ENCODE assay signal across 1 cellular context in the genomic region with DNA sequence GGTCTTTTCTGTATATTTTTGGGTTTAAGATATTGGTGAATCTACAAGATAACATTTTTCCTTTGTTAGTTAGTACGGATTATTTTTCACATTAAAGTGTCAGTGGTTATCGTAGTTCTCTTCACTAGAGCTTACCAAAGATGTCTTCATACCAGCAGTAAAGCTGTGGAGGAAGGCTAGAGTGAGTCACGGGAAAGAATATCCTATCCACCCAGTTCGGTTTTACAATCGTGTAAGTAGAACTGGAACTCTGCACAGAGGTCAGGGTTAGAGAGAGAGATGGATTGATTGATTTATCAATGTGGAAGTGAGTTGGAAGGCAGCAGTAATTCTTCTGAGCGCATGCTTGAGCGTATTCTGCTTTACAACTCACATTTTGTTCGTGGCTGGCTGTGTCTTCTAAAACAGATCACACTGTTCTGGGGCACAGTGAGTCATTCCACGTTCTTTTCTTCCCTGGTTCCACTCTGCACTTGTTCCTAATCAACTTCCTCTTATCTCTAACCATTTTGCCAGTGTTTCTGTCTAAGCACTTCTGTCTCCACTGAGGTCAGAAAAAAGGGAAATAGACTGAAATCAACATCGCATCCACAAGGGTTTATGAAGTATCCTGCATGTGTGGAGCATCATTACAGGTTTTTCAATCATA.
TF ChIP-seq lines count a peak whose summit lies in the region.

No MANE protein-coding gene starts in this region.

TF ChIP-seq in GM23338, 12 proteins besides CTCF, POLR2A, EP300 and RAD21 (continued from another document):
- TF ChIP-seq, protein P1, sequence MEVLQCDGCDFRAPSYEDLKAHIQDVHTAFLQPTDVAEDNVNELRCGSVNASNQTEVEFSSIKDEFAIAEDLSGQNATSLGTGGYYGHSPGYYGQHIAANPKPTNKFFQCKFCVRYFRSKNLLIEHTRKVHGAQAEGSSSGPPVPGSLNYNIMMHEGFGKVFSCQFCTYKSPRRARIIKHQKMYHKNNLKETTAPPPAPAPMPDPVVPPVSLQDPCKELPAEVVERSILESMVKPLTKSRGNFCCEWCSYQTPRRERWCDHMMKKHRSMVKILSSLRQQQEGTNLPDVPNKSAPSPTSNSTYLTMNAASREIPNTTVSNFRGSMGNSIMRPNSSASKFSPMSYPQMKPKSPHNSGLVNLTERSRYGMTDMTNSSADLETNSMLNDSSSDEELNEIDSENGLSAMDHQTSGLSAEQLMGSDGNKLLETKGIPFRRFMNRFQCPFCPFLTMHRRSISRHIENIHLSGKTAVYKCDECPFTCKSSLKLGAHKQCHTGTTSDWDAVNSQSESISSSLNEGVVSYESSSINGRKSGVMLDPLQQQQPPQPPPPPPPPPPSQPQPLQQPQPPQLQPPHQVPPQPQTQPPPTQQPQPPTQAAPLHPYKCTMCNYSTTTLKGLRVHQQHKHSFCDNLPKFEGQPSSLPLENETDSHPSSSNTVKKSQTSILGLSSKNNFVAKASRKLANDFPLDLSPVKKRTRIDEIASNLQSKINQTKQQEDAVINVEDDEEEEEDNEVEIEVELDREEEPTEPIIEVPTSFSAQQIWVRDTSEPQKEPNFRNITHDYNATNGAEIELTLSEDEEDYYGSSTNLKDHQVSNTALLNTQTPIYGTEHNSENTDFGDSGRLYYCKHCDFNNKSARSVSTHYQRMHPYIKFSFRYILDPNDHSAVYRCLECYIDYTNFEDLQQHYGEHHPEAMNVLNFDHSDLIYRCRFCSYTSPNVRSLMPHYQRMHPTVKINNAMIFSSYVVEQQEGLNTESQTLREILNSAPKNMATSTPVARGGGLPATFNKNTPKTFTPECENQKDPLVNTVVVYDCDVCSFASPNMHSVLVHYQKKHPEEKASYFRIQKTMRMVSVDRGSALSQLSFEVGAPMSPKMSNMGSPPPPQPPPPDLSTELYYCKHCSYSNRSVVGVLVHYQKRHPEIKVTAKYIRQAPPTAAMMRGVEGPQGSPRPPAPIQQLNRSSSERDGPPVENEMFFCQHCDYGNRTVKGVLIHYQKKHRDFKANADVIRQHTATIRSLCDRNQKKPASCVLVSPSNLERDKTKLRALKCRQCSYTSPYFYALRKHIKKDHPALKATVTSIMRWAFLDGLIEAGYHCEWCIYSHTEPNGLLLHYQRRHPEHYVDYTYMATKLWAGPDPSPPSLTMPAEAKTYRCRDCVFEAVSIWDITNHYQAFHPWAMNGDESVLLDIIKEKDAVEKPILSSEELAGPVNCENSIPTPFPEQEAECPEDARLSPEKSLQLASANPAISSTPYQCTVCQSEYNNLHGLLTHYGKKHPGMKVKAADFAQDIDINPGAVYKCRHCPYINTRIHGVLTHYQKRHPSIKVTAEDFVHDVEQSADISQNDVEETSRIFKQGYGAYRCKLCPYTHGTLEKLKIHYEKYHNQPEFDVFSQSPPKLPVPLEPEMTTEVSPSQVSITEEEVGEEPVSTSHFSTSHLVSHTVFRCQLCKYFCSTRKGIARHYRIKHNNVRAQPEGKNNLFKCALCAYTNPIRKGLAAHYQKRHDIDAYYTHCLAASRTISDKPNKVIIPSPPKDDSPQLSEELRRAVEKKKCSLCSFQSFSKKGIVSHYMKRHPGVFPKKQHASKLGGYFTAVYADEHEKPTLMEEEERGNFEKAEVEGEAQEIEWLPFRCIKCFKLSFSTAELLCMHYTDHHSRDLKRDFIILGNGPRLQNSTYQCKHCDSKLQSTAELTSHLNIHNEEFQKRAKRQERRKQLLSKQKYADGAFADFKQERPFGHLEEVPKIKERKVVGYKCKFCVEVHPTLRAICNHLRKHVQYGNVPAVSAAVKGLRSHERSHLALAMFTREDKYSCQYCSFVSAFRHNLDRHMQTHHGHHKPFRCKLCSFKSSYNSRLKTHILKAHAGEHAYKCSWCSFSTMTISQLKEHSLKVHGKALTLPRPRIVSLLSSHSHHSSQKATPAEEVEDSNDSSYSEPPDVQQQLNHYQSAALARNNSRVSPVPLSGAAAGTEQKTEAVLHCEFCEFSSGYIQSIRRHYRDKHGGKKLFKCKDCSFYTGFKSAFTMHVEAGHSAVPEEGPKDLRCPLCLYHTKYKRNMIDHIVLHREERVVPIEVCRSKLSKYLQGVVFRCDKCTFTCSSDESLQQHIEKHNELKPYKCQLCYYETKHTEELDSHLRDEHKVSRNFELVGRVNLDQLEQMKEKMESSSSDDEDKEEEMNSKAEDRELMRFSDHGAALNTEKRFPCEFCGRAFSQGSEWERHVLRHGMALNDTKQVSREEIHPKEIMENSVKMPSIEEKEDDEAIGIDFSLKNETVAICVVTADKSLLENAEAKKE (CRISPR knock-in tag; IDR thresholded peaks at IDR 0.05): no peak
- TF ChIP-seq, protein P2, sequence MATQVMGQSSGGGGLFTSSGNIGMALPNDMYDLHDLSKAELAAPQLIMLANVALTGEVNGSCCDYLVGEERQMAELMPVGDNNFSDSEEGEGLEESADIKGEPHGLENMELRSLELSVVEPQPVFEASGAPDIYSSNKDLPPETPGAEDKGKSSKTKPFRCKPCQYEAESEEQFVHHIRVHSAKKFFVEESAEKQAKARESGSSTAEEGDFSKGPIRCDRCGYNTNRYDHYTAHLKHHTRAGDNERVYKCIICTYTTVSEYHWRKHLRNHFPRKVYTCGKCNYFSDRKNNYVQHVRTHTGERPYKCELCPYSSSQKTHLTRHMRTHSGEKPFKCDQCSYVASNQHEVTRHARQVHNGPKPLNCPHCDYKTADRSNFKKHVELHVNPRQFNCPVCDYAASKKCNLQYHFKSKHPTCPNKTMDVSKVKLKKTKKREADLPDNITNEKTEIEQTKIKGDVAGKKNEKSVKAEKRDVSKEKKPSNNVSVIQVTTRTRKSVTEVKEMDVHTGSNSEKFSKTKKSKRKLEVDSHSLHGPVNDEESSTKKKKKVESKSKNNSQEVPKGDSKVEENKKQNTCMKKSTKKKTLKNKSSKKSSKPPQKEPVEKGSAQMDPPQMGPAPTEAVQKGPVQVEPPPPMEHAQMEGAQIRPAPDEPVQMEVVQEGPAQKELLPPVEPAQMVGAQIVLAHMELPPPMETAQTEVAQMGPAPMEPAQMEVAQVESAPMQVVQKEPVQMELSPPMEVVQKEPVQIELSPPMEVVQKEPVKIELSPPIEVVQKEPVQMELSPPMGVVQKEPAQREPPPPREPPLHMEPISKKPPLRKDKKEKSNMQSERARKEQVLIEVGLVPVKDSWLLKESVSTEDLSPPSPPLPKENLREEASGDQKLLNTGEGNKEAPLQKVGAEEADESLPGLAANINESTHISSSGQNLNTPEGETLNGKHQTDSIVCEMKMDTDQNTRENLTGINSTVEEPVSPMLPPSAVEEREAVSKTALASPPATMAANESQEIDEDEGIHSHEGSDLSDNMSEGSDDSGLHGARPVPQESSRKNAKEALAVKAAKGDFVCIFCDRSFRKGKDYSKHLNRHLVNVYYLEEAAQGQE (IDR thresholded peaks at IDR 0.05; ENCODE audit: unreplicated experiment): no peak
- TF ChIP-seq ZNF331 (CRISPR knock-in tag; IDR thresholded peaks at IDR 0.05; ENCODE audit: low read depth) (no peak), NANOG (IDR thresholded peaks at IDR 0.05; ENCODE audit: borderline replicate concordance) (no peak), EZH2 (IDR thresholded peaks at IDR 0.05; ENCODE audit: low read depth, unreplicated experiment) (no peak), POLR2AphosphoS5 (IDR thresholded peaks at IDR 0.05; ENCODE audit: low read depth) (no peak), STAT1 (IDR thresholded peaks at IDR 0.05; ENCODE audit: unreplicated experiment) (no peak), CREB1 (CRISPR knock-in tag; IDR thresholded peaks at IDR 0.05; ENCODE audit: low read depth) (no peak)
- TF ChIP-seq, protein P3, sequence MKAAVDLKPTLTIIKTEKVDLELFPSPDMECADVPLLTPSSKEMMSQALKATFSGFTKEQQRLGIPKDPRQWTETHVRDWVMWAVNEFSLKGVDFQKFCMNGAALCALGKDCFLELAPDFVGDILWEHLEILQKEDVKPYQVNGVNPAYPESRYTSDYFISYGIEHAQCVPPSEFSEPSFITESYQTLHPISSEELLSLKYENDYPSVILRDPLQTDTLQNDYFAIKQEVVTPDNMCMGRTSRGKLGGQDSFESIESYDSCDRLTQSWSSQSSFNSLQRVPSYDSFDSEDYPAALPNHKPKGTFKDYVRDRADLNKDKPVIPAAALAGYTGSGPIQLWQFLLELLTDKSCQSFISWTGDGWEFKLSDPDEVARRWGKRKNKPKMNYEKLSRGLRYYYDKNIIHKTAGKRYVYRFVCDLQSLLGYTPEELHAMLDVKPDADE (IDR thresholded peaks at IDR 0.05): no peak
